In the genomic region with DNA sequence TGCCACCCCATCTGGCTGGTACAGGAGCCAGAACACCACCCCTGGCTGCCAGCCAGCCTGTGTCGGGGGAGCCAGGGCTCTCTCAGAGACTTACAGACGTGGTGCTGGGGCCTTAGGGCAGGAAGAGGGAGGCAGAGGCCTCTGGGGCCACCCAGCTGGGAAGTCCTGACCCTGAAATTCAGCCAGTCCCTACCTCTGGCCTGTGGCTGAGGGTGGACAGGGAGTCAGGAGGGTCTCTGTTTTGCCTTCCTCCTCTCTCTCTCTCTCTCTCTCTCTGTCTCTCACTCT, we compare ENCODE assay signal across 9 cellular contexts. TPM values are rescaled to one million over a fixed set of nuclear protein-coding genes. Genes with fewer than 3 reads are reported as not detected.
DNase-seq lines count a peak whose midpoint lies in the region; ATAC-seq, FAIRE-seq and TF ChIP-seq lines count a peak whose summit lies in the region.
"Had no signal": no experiment of that assay in that cellular context is flagged by ENCODE, and none has a peak within 500 bp of the region (broad histone marks: within the 10 kb centered on the region; RNA-seq: fewer than 3 reads in every experiment).

No MANE protein-coding gene starts in this region.

- H3K9me3 ChIP-seq in esophagus (ENCODE audit: control insufficient read depth in 2 of 2, insufficient read depth in 1 of 2, low read depth in 1 of 2, low read length in 1 of 2), result no peaks in the 10 kb centered on the region
- H3K9me3 ChIP-seq in pancreas, result no peaks in the 10 kb centered on the region

- TF ChIP-seq CTCF in pancreas (IDR thresholded peaks at IDR 0.05), result no peak

- 11 to 15% methylated on average over 2 of the region's 2 CpGs for WGBS in esophagus, 2 donors
- 5 to 8% methylated on average over 2 of the region's 2 CpGs for WGBS in pancreas, 2 donors

- H3K4me1 ChIP-seq in esophagus (ENCODE audit: control insufficient read depth in 2 of 2, insufficient read depth in 2 of 2, low read length in 1 of 2), result peaks cover 3 to 15% of the 10 kb centered on the region in 2 donors
- peaks cover 25 to 30% (median 27%) of the 10 kb centered on the region in 3 donors for H3K4me1 ChIP-seq in pancreas

- H3K4me3 ChIP-seq in esophagus (ENCODE audit: low read depth in 1 of 2, low read length in 2 of 2) (no peak overlapping the region), pancreas (no peak overlapping the region), H7 (ENCODE audit: insufficient read depth, low read depth, low read length) (no peak overlapping the region)

- no peak for FAIRE-seq in pancreas (lab: Jason Lieb, UNC)

- H3K36me3 ChIP-seq in esophagus (ENCODE audit: control insufficient read depth in 2 of 2, insufficient read depth in 2 of 2, low read length in 1 of 2) (no peaks in the 10 kb centered on the region), pancreas (no peaks in the 10 kb centered on the region), H7 (replicated peaks; ENCODE audit: control insufficient read depth, insufficient read depth, low read length) (no peaks in the 10 kb centered on the region)

- intact Hi-C loops in pancreas (cut with DNase I), result no loop called here

- peak overlapping the region; percentile 65 to 83 for H3K27ac ChIP-seq in esophagus (ENCODE audit: low read depth in 2 of 2, low read length in 1 of 2)
- peak overlapping the region; percentile 43 to 78 (median 52) for H3K27ac ChIP-seq in pancreas

- peak in 3 of 4 donors; percentile 28 to 32 (median 31) for ATAC-seq in pancreas

- H3K27me3 ChIP-seq in esophagus (ENCODE audit: control insufficient read depth in 1 of 2, insufficient read depth in 2 of 2, low read length in 2 of 2) (no peaks in the 10 kb centered on the region), pancreas (no peaks in the 10 kb centered on the region), H7 (ENCODE audit: control insufficient read depth, insufficient read depth, low read length) (no peaks in the 10 kb centered on the region; the same call in 1 of the 2 replicates)

- peak; percentile 89 for DNase-seq in DMS 273 treated with DMSO at 0.1 percent for 48 hours (lab: John Stamatoyannopoulos, UW)
- peak; percentile 45 for DNase-seq in NCI-H2107 treated with DMSO at 0.1 percent for 48 hours (lab: John Stamatoyannopoulos, UW; ENCODE audit: unreplicated experiment)
- peak; percentile 49 to 86 (median 72) for DNase-seq in pancreas
- no peak for DNase-seq in DMS114 treated with DMSO at 0.1 percent for 48 hours (lab: John Stamatoyannopoulos, UW; ENCODE audit: unreplicated experiment)
- DNase-seq in cortex of kidney (lab: John Stamatoyannopoulos, UW), result no peak
- DNase-seq in stimulated activated naive CD4-positive, alpha-beta T cell (lab: John Stamatoyannopoulos, UW), result no peak
- DNase-seq in H7, result no peak
- DNase-seq: Kasumi-1 had no signal

RNA-seq across cellular contexts. Expression of a gene that starts 52.5 kb away (rescaled TPM):
- under 1 TPM; 0.61 TPM for polyA plus RNA-seq in esophagus
- 10 to 100 TPM in 1 of 6 donors, 1 to 10 TPM in 5; 2.0 to 10.7 (median 4.5) TPM for total RNA-seq in pancreas
- 1 to 10 TPM in 1 of 2 donors, under 1 TPM in 1; 0.80 to 1.3 TPM for polyA plus RNA-seq in pancreas
- 22.7 and 31.5 TPM in 2 replicates for total RNA-seq in H7 (2014; rRNA removed; shearing (Covaris generic))

Comparison
In these comparisons a context has a peak if more than half of its experiments do, and no peak if none do; other contexts are left out.
1. DNase-seq: peak in DMS 273 treated with DMSO at 0.1 percent for 48 hours (single experiment), NCI-H2107 treated with DMSO at 0.1 percent for 48 hours (single experiment) and pancreas (6 of 6); none in DMS114 treated with DMSO at 0.1 percent for 48 hours (single experiment), cortex of kidney (single experiment), stimulated activated naive CD4-positive, alpha-beta T cell (0 of 6) and H7 (single experiment).